Comparison of ENCODE assay signal across 8 cellular contexts in the genomic region with DNA sequence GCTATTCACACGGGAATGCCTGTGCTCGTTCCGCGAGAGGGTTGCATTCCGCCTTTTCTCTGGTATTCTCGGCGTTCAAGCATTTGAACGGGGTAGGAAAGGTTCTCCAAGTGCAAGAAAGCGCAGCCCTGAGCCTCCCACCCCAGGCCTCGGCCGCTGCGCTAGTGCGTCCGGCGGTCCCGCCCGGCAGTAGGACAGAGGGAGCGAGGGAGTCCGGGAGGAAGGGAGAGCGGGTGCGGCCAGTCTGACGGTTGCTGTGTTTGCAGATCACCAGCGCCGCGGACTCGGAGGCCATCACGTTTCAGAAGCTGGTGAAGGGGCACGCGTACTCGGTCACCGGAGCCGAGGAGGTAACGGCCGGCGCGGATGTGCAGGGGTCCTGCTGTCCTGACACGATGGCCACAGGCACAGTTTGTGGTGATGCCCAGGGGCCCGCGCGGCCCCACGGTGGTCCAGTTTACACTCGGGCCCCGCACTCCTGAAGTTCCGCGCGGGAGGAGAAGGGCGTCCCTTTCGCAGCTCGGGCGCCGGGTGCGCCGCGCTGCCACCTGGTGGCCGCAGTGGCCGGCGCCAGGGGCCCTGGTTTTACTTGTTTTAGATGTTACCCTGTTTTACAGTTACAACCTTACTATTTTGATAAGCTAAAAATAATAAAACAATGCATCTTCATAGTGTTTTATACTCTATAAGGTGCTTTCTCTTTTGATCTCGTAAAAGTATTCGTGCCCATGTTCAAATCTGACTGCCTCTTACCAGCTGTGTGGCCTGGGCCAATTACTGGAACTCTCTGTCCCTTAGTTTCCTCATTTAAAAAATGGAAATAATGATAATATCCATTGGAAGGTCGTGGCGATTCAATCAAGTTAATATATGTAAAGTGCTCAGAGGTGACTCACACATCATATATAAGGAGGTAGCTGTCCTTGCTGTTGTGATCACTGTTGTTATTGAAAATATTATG. TPM values are rescaled to one million over a fixed set of nuclear protein-coding genes. Genes with fewer than 3 reads are reported as not detected.
A peak's percentile ranks its signal among the peaks of the same experiment; 100 is the strongest.
DNase-seq lines count a peak whose midpoint lies in the region; ATAC-seq and TF ChIP-seq lines count a peak whose summit lies in the region.

No MANE protein-coding gene starts in this region.

- H3K36me3 Mint-ChIP-seq in activated T-helper 17 cell treated with anti-CD3 and anti-CD28 coated beads, Interleukin-2, amount 50 U/mL, for 72 hours (ENCODE audit: low read depth) = peaks cover 77% of the 10 kb centered on the region
- H3K36me3 Mint-ChIP-seq in natural killer cell = peaks cover 14% of the 10 kb centered on the region

- peak; percentile 83 for ATAC-seq in HG02642 (IDR thresholded peaks at IDR 0.05; ENCODE audit: poor library complexity, unreplicated experiment)
- peak; percentile 62 for ATAC-seq in activated T-helper 17 cell treated with anti-CD3 and anti-CD28 coated beads, Interleukin-2, amount 50 U/mL, for 72 hours (replicated peaks)
- ATAC-seq in natural killer cell = peak; percentile 82 to 96 (median 90)

- H3K36me3 ChIP-seq in OCI-LY3 (replicated peaks; ENCODE audit: low read depth, low read length) = no peaks in the 10 kb centered on the region

- intact Hi-C loops in natural killer cell (cut with micrococcal nuclease) = loop anchor here (1.0 to 2.0 kb wide), 2 partner anchors 36 to 51 kb away; partner anchors contain the start of gene CAPN2

- H3K79me2 ChIP-seq in OCI-LY3 (ENCODE audit: low read length) = no peaks in the 10 kb centered on the region

- no peak overlapping the region for H3K9ac ChIP-seq in OCI-LY3 (ENCODE audit: low read length)

- peaks cover 13% of the 10 kb centered on the region for H3K4me1 Mint-ChIP-seq in activated T-helper 17 cell treated with anti-CD3 and anti-CD28 coated beads, Interleukin-2, amount 50 U/mL, for 72 hours
- H3K4me1 Mint-ChIP-seq in natural killer cell = peaks cover 12 to 22% of the 10 kb centered on the region in 2 donors

- peak overlapping the region; percentile 63 for H3K27ac Mint-ChIP-seq in activated T-helper 17 cell treated with anti-CD3 and anti-CD28 coated beads, Interleukin-2, amount 50 U/mL, for 72 hours
- H3K27ac Mint-ChIP-seq in natural killer cell = peak overlapping the region; percentile 10 to 72

- no peaks in the 10 kb centered on the region for H3K9me3 Mint-ChIP-seq in activated T-helper 17 cell treated with anti-CD3 and anti-CD28 coated beads, Interleukin-2, amount 50 U/mL, for 72 hours
- H3K9me3 Mint-ChIP-seq in natural killer cell = no peaks in the 10 kb centered on the region

- H2AFZ ChIP-seq in OCI-LY3 (ENCODE audit: low read depth, low read length) = no peak overlapping the region

- H3K27me3 Mint-ChIP-seq in activated T-helper 17 cell treated with anti-CD3 and anti-CD28 coated beads, Interleukin-2, amount 50 U/mL, for 72 hours = no peaks in the 10 kb centered on the region
- H3K27me3 Mint-ChIP-seq in natural killer cell (ENCODE audit: low read depth in 2 of 2) = no peaks in the 10 kb centered on the region

- peak overlapping the region; percentile 77 for H3K4me2 ChIP-seq in OCI-LY3 (ENCODE audit: low read length)

- no peaks in the 10 kb centered on the region for H3K27me3 ChIP-seq in OCI-LY3 (ENCODE audit: low read depth, low read length)

- H3K9me3 ChIP-seq in OCI-LY3 (ENCODE audit: insufficient read depth, low read length) = no peaks in the 10 kb centered on the region

- H3K27ac ChIP-seq in OCI-LY3 (ENCODE audit: low read length) = no peak overlapping the region

- TF ChIP-seq CTCF in OCI-LY3 (IDR thresholded peaks at IDR 0.05; ENCODE audit: low read depth, low read length) = peak; percentile 96
- peak; percentile 61 for TF ChIP-seq CTCF in fibroblast of pulmonary artery (IDR thresholded peaks at IDR 0.05; ENCODE audit: low read length, missing control alignments)
- peak; percentile 93 for TF ChIP-seq CTCF in natural killer cell (IDR thresholded peaks at IDR 0.05)

- peak overlapping the region; percentile 70 for H3K4me3 Mint-ChIP-seq in activated T-helper 17 cell treated with anti-CD3 and anti-CD28 coated beads, Interleukin-2, amount 50 U/mL, for 72 hours
- peak overlapping the region; percentile 82 for H3K4me3 Mint-ChIP-seq in natural killer cell

- DNase-seq in fibroblast of pulmonary artery (ENCODE audit: low read depth) (peak; percentile 63), natural killer cell (peak; percentile 70), DMS79 treated with DMSO at 0.1 percent for 48 hours (lab: John Stamatoyannopoulos, UW) (no peak)
- DNase-seq in stimulated activated naive CD4-positive, alpha-beta T cell (lab: John Stamatoyannopoulos, UW) = peak; percentile 36 to 78 (median 54)

- H4K20me1 ChIP-seq in OCI-LY3 (ENCODE audit: insufficient read depth, low read length) = no peaks in the 10 kb centered on the region

- H3K4me3 ChIP-seq in GM08714 (ENCODE audit: low read length) (peak overlapping the region; percentile 44; the same call in 1 of the 2 replicates), OCI-LY3 (ENCODE audit: low read length) (peak overlapping the region; percentile 66), fibroblast of pulmonary artery (replicated peaks; ENCODE audit: low read depth, low read length) (peak overlapping the region; percentile 29)

- peaks cover 11% of the 10 kb centered on the region; the same call in 1 of the 2 replicates for H3K4me1 ChIP-seq in OCI-LY3 (ENCODE audit: low read length)

RNA-seq across cellular contexts. Expression of gene CAPN2, which starts 36.7 kb away (rescaled TPM):
- 10 to 100 TPM; 42.8 to 73.0 TPM for total RNA-seq in activated T-helper 17 cell treated with anti-CD3 and anti-CD28 coated beads, Interleukin-2, amount 50 U/mL, for 72 hours
- 100 to 1,000 TPM; 228 to 275 (median 236) TPM for total RNA-seq in natural killer cell
